Comparison of ENCODE assay signal across 14 cellular contexts in genomic region chr1:91850708-91851107, GRCh38. TPM values are rescaled to one million over a fixed set of nuclear protein-coding genes. Genes with fewer than 3 reads are reported as not detected.
DNase-seq lines count a peak whose midpoint lies in the region; ATAC-seq and TF ChIP-seq lines count a peak whose summit lies in the region.
"Had no signal": no experiment of that assay in that cellular context is flagged by ENCODE, and none has a peak within 500 bp of the region (broad histone marks: within the 10 kb centered on the region; RNA-seq: fewer than 3 reads in every experiment).

No MANE protein-coding gene starts in this region.

- CTCF ChIA-PET in A673 (lab: Charles Lee), result no interaction called here

- TF ChIP-seq CTCF in Peyer's patch (IDR thresholded peaks at IDR 0.05) (no peak), epithelial cell of proximal tubule (conservative IDR thresholded peaks at IDR 0.05; ENCODE audit: low read depth, low read length) (no peak), mucosa of descending colon (IDR thresholded peaks at IDR 0.05) (no peak), suprapubic skin (IDR thresholded peaks at IDR 0.05) (no peak), A673 (conservative IDR thresholded peaks at IDR 0.05; ENCODE audit: low read depth, low read length) (no peak)

- DNase-seq in Peyer's patch (no peak), epithelial cell of proximal tubule (ENCODE audit: low read depth) (no peak), mucosa of descending colon (no peak), suprapubic skin (ENCODE audit: low spot score in 2 of 2) (no peak), A673 (ENCODE audit: low spot score) (no peak), G401 (ENCODE audit: low spot score) (no peak), DMS79 (lab: John Stamatoyannopoulos, UW) (no peak), HuH-7.5 (ENCODE audit: low spot score) (no peak)
- DNase-seq: activated CD4-positive, alpha-beta T cell treated with anti-CD3 and anti-CD28 coated beads for 1 hour; erythroblast; Karpas-422; stimulated activated CD8-positive, alpha-beta memory T cell treated with anti-CD3 and anti-CD28 coated beads, Interleukin-4, amount 100 ng/mL, for 48 hours had no signal

- H3K9me3 ChIP-seq in Peyer's patch (no peaks in the 10 kb centered on the region), mucosa of descending colon (no peaks in the 10 kb centered on the region), suprapubic skin (no peaks in the 10 kb centered on the region), A673 (ENCODE audit: low read depth, low read length, poor library complexity, severe bottlenecking) (no peaks in the 10 kb centered on the region)
- H3K9me3 ChIP-seq: body of pancreas had no signal

- H3K36me3 ChIP-seq in Peyer's patch (no peaks in the 10 kb centered on the region), mucosa of descending colon (ENCODE audit: low read depth) (no peaks in the 10 kb centered on the region), suprapubic skin (no peaks in the 10 kb centered on the region), A673 (ENCODE audit: insufficient read depth, low read length, poor library complexity, severe bottlenecking) (no peaks in the 10 kb centered on the region)
- H3K36me3 ChIP-seq: BLaER1 treated with 17β-estradiol and CSF1 and Interleukin-3, amounts not matched to agents 10 nM and 100 nM had no signal

- TF ChIP-seq POLR2A in Peyer's patch (IDR thresholded peaks at IDR 0.05), result no peak
- TF ChIP-seq POLR2A in suprapubic skin (IDR thresholded peaks at IDR 0.05), result no peak

- WGBS in suprapubic skin, result 68% methylated on average over 1 of the region's 1 CpG

- no TSS peak for BruUV-seq in A673 (replicated peaks; lab: Mats Ljungman, UMichigan)

- peak; percentile 63 for ATAC-seq in mucosa of descending colon

- intact Hi-C loops in mucosa of descending colon (cut with DNase I, micrococcal nuclease) (no loop called here), A673 (cut with micrococcal nuclease; ENCODE audit: unreplicated experiment) (no loop called here)

- TF ChIP-seq EP300 in suprapubic skin (IDR thresholded peaks at IDR 0.05), result no peak

- H3K27me3 ChIP-seq in Peyer's patch (no peaks in the 10 kb centered on the region), suprapubic skin (no peaks in the 10 kb centered on the region), A673 (replicated peaks; ENCODE audit: insufficient read depth, low read depth, low read length, poor library complexity) (no peaks in the 10 kb centered on the region)
- H3K27me3 ChIP-seq: BLaER1 treated with 17β-estradiol and CSF1 and Interleukin-3, amounts not matched to agents 10 nM and 100 nM; body of pancreas had no signal

- H3K4me1 ChIP-seq in Peyer's patch (peaks cover 0 to 33% (median 4%) of the 10 kb centered on the region in 4 donors), mucosa of descending colon (ENCODE audit: low read depth) (peaks cover 20% of the 10 kb centered on the region), suprapubic skin (peaks cover 38% of the 10 kb centered on the region), A673 (ENCODE audit: insufficient read depth, low read length, poor library complexity, severe bottlenecking) (peaks cover 12% of the 10 kb centered on the region)

- POLR2A ChIA-PET in A673 (lab: Charles Lee; ENCODE audit: low non-redundant PET), result no interaction called here

- in situ Hi-C loops in G401 (cut with HindIII; ENCODE audit: low sequenced_read_pairs), result no loop called here

- H3K27ac ChIP-seq in Peyer's patch (peak overlapping the region; percentile 18 to 72 (median 46)), suprapubic skin (peak overlapping the region; percentile 53), A673 (ENCODE audit: low read depth, low read length, poor library complexity, severe bottlenecking) (no peak overlapping the region)
- H3K27ac ChIP-seq: BLaER1 treated with 17β-estradiol and CSF1 and Interleukin-3, amounts not matched to agents 10 nM and 100 nM had no signal

- H3K4me3 ChIP-seq in Peyer's patch, result no peak overlapping the region
- H3K4me3 ChIP-seq in epithelial cell of proximal tubule (ENCODE audit: low read depth, low read length), result peak overlapping the region; percentile 44
- no peak overlapping the region for H3K4me3 ChIP-seq in mucosa of descending colon
- peak overlapping the region; percentile 10 for H3K4me3 ChIP-seq in suprapubic skin
- no peak overlapping the region for H3K4me3 ChIP-seq in A673 (ENCODE audit: low read depth, low read length, poor library complexity, severe bottlenecking)
- H3K4me3 ChIP-seq: BLaER1 treated with 17β-estradiol and CSF1 and Interleukin-3, amounts not matched to agents 10 nM and 100 nM; body of pancreas had no signal

RNA-seq across cellular contexts. Expression of gene TGFBR3, which starts 35.2 kb away (rescaled TPM):
- total RNA-seq in Peyer's patch (10 to 100 TPM; 16.3 to 90.0 (median 54.7) TPM), epithelial cell of proximal tubule (3.8 and 6.9 TPM in 2 replicates), mucosa of descending colon (10 to 100 TPM; 11.6 to 89.7 (median 21.1) TPM), suprapubic skin (100 to 1,000 TPM in 2 of 4 donors, 10 to 100 TPM in 2; 91.3 to 131 (median 114) TPM), A673 (2021) (3.1 and 4.0 TPM in 2 replicates)
- total RNA-seq in G401 (2014; rRNA removed; shearing (Covaris generic)), result 30.2 and 33.6 TPM in 2 replicates

Comparison
In these comparisons a context has a peak if more than half of its experiments do, and no peak if none do; other contexts are left out.
1. H3K4me3 ChIP-seq: peak in epithelial cell of proximal tubule (single experiment) and suprapubic skin (single experiment); none in Peyer's patch (0 of 4), mucosa of descending colon (single experiment) and A673 (single experiment).